In the genomic region with DNA sequence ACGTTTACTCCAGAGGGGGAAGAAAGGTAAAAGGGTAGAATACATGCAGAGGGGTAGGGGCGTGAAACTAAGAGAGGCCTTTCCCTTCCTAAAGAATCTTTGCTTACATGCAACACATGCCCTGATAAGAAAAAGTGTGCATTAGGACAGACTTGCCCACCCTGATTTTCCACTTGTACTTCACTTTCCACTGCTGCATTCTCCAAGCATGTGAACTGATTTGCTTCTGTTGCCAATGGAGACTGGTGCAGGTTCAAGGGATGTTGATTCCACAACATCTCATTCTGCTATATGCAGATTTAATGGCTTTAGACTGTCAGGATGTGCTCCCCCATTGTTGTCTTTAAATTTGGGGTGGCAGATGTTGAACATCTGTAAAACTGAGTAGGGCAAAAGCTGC, we compare ENCODE assay signal across 1 cellular context.
TF ChIP-seq lines count a peak whose summit lies in the region.

No MANE protein-coding gene starts in this region.

TF ChIP-seq in IMR-90, 13 proteins besides CTCF, POLR2A, EP300 and RAD21:
- TF ChIP-seq MAZ (IDR thresholded peaks at IDR 0.05; ENCODE audit: borderline replicate concordance, low read depth, low read length) (no peak), RCOR1 (IDR thresholded peaks at IDR 0.05; ENCODE audit: insufficient replicate concordance, low read length) (no peak)
